1 cellular context compared by ENCODE assay signal in the genomic region with DNA sequence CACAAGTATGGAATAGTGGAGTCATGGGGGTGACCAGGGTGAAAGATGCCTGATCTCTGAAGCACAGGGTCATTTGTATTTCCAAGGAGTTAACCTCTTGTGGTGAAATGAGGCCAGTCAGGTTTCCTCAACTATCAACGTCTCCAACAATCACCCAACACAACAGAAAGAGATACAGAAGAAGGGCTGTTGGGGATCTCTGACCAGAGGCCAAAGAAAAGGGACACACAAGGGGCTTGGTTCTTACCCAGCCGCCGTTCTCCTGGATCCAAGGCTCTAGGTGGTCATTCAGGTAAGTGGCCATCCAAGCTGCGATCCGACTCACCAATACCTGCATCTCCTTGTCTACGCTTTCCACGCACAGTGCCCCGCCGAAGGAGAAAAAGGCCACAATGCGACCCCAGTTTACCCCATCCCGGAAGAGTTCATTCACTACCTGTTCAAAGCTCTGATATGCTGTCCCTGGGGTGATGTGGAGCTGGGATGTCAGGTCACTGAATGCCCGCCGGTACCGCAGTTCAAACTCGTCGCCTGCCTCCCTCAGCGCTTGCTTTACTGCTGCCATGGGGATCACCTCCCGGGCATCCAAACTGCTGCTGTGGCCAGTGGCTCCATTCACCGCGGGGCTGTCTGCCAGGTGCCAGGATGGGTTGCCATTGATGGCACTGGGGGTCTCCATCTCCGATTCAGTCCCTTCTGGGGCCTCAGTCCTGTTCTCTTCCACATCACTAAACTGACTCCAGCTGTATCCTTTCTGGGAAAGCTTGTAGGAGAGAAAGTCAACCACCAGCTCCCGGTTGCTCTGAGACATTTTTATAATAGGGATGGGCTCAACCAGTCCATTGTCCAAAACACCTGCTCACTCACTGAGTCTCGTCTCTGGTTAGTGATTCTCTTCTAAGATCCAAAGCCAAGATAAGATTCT.
TF ChIP-seq lines count a peak whose summit lies in the region.

No MANE protein-coding gene starts in this region.

TF ChIP-seq in HepG2, 621 proteins besides CTCF, POLR2A, EP300 and RAD21 (continued from another document and continues in another):
- TF ChIP-seq, protein P1, sequence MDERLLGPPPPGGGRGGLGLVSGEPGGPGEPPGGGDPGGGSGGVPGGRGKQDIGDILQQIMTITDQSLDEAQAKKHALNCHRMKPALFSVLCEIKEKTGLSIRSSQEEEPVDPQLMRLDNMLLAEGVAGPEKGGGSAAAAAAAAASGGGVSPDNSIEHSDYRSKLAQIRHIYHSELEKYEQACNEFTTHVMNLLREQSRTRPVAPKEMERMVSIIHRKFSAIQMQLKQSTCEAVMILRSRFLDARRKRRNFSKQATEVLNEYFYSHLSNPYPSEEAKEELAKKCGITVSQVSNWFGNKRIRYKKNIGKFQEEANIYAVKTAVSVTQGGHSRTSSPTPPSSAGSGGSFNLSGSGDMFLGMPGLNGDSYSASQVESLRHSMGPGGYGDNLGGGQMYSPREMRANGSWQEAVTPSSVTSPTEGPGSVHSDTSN (CRISPR knock-in tag; IDR thresholded peaks at IDR 0.05) = no peak
- TF ChIP-seq, protein P2, sequence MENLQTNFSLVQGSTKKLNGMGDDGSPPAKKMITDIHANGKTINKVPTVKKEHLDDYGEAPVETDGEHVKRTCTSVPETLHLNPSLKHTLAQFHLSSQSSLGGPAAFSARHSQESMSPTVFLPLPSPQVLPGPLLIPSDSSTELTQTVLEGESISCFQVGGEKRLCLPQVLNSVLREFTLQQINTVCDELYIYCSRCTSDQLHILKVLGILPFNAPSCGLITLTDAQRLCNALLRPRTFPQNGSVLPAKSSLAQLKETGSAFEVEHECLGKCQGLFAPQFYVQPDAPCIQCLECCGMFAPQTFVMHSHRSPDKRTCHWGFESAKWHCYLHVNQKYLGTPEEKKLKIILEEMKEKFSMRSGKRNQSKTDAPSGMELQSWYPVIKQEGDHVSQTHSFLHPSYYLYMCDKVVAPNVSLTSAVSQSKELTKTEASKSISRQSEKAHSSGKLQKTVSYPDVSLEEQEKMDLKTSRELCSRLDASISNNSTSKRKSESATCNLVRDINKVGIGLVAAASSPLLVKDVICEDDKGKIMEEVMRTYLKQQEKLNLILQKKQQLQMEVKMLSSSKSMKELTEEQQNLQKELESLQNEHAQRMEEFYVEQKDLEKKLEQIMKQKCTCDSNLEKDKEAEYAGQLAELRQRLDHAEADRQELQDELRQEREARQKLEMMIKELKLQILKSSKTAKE (CRISPR knock-in tag; IDR thresholded peaks at IDR 0.05; ENCODE audit: borderline replicate concordance) = peak; percentile 59; the same call in 1 of the 2 replicates
- TF ChIP-seq GATAD2A (CRISPR knock-in tag; IDR thresholded peaks at IDR 0.05) (no peak; the same call in 1 of the 2 replicates), ZNF225 (CRISPR knock-in tag; IDR thresholded peaks at IDR 0.05) (peak; percentile 29; the same call in 1 of the 2 replicates), ZNF333 (CRISPR knock-in tag; IDR thresholded peaks at IDR 0.05; ENCODE audit: borderline replicate concordance) (0 out of 2 replicates have a peak, but pooled peaks have one; percentile 26), AGO1 (IDR thresholded peaks at IDR 0.05; ENCODE audit: low read depth, low read length, poor library complexity, severe bottlenecking) (no peak), U2AF2 (IDR thresholded peaks at IDR 0.05; ENCODE audit: low read depth, low read length) (no peak), MXI1 (IDR thresholded peaks at IDR 0.05; ENCODE audit: borderline replicate concordance, low read depth, low read length) (no peak), HNRNPUL1 (IDR thresholded peaks at IDR 0.05; ENCODE audit: low read depth, low read length) (no peak), KDM4B (CRISPR knock-in tag; IDR thresholded peaks at IDR 0.05) (no peak; the same call in 1 of the 2 replicates), ZNF629 (CRISPR knock-in tag; conservative IDR thresholded peaks at IDR 0.05) (no peak), FOXK1 (CRISPR knock-in tag; IDR thresholded peaks at IDR 0.05; ENCODE audit: borderline replicate concordance, low read depth) (no peak; the same call in 1 of the 2 replicates), ZNF605 (CRISPR knock-in tag; IDR thresholded peaks at IDR 0.05) (peak; percentile 63; the same call in 1 of the 2 replicates), AGO2 (optimal IDR thresholded peaks at IDR 0.05; ENCODE audit: low read depth, low read length) (peak; percentile 96), ZFP36L2 (CRISPR knock-in tag; IDR thresholded peaks at IDR 0.05) (peak; percentile 20; the same call in 1 of the 2 replicates), TMF1 (CRISPR knock-in tag; IDR thresholded peaks at IDR 0.05; ENCODE audit: low read depth) (peak; percentile 56), ZMYM2 (CRISPR knock-in tag; IDR thresholded peaks at IDR 0.05) (no peak), HOXA5 (CRISPR knock-in tag; IDR thresholded peaks at IDR 0.05) (peak; percentile 80), ZNF160 (CRISPR knock-in tag; IDR thresholded peaks at IDR 0.05) (peak; percentile 63; the same call in 1 of the 2 replicates), ZMYM3 (CRISPR knock-in tag; IDR thresholded peaks at IDR 0.05) (no peak), ZSCAN20 (CRISPR knock-in tag; IDR thresholded peaks at IDR 0.05; ENCODE audit: borderline replicate concordance) (no peak), SMC3 (IDR thresholded peaks at IDR 0.05; ENCODE audit: low read length) (no peak; the same call in 1 of the 2 replicates), KLF15 (CRISPR knock-in tag; IDR thresholded peaks at IDR 0.05; ENCODE audit: borderline replicate concordance) (no peak), ZNF83 (CRISPR knock-in tag; IDR thresholded peaks at IDR 0.05; ENCODE audit: borderline replicate concordance) (no peak), KAT8 (CRISPR knock-in tag; IDR thresholded peaks at IDR 0.05) (no peak), ZNF337 (CRISPR knock-in tag; IDR thresholded peaks at IDR 0.05; ENCODE audit: borderline replicate concordance, low read depth) (no peak), ZNF816 (CRISPR knock-in tag; IDR thresholded peaks at IDR 0.05; ENCODE audit: borderline replicate concordance) (no peak), MBNL3 (CRISPR knock-in tag; conservative IDR thresholded peaks at IDR 0.05) (no peak), ZEB1 (IDR thresholded peaks at IDR 0.05; ENCODE audit: insufficient replicate concordance, low read depth) (peak; percentile 41), ZNF775 (CRISPR knock-in tag; IDR thresholded peaks at IDR 0.05; ENCODE audit: borderline replicate concordance) (no peak), FOSL2 (CRISPR knock-in tag; IDR thresholded peaks at IDR 0.05) (0 out of 2 replicates have a peak, but pooled peaks have one; percentile 3), REPIN1 (CRISPR knock-in tag; IDR thresholded peaks at IDR 0.05; ENCODE audit: borderline replicate concordance, low read depth) (no peak)
- TF ChIP-seq, protein P3, sequence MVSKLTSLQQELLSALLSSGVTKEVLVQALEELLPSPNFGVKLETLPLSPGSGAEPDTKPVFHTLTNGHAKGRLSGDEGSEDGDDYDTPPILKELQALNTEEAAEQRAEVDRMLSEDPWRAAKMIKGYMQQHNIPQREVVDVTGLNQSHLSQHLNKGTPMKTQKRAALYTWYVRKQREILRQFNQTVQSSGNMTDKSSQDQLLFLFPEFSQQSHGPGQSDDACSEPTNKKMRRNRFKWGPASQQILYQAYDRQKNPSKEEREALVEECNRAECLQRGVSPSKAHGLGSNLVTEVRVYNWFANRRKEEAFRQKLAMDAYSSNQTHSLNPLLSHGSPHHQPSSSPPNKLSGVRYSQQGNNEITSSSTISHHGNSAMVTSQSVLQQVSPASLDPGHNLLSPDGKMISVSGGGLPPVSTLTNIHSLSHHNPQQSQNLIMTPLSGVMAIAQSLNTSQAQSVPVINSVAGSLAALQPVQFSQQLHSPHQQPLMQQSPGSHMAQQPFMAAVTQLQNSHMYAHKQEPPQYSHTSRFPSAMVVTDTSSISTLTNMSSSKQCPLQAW (CRISPR knock-in tag; IDR thresholded peaks at IDR 0.05) = no peak
- TF ChIP-seq, protein P4, sequence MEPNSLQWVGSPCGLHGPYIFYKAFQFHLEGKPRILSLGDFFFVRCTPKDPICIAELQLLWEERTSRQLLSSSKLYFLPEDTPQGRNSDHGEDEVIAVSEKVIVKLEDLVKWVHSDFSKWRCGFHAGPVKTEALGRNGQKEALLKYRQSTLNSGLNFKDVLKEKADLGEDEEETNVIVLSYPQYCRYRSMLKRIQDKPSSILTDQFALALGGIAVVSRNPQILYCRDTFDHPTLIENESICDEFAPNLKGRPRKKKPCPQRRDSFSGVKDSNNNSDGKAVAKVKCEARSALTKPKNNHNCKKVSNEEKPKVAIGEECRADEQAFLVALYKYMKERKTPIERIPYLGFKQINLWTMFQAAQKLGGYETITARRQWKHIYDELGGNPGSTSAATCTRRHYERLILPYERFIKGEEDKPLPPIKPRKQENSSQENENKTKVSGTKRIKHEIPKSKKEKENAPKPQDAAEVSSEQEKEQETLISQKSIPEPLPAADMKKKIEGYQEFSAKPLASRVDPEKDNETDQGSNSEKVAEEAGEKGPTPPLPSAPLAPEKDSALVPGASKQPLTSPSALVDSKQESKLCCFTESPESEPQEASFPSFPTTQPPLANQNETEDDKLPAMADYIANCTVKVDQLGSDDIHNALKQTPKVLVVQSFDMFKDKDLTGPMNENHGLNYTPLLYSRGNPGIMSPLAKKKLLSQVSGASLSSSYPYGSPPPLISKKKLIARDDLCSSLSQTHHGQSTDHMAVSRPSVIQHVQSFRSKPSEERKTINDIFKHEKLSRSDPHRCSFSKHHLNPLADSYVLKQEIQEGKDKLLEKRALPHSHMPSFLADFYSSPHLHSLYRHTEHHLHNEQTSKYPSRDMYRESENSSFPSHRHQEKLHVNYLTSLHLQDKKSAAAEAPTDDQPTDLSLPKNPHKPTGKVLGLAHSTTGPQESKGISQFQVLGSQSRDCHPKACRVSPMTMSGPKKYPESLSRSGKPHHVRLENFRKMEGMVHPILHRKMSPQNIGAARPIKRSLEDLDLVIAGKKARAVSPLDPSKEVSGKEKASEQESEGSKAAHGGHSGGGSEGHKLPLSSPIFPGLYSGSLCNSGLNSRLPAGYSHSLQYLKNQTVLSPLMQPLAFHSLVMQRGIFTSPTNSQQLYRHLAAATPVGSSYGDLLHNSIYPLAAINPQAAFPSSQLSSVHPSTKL (CRISPR knock-in tag; IDR thresholded peaks at IDR 0.05) = no peak
- TF ChIP-seq, protein P5, sequence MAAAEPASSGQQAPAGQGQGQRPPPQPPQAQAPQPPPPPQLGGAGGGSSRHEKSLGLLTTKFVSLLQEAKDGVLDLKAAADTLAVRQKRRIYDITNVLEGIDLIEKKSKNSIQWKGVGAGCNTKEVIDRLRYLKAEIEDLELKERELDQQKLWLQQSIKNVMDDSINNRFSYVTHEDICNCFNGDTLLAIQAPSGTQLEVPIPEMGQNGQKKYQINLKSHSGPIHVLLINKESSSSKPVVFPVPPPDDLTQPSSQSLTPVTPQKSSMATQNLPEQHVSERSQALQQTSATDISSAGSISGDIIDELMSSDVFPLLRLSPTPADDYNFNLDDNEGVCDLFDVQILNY (CRISPR knock-in tag; conservative IDR thresholded peaks at IDR 0.05) = no peak
- TF ChIP-seq, protein P6, sequence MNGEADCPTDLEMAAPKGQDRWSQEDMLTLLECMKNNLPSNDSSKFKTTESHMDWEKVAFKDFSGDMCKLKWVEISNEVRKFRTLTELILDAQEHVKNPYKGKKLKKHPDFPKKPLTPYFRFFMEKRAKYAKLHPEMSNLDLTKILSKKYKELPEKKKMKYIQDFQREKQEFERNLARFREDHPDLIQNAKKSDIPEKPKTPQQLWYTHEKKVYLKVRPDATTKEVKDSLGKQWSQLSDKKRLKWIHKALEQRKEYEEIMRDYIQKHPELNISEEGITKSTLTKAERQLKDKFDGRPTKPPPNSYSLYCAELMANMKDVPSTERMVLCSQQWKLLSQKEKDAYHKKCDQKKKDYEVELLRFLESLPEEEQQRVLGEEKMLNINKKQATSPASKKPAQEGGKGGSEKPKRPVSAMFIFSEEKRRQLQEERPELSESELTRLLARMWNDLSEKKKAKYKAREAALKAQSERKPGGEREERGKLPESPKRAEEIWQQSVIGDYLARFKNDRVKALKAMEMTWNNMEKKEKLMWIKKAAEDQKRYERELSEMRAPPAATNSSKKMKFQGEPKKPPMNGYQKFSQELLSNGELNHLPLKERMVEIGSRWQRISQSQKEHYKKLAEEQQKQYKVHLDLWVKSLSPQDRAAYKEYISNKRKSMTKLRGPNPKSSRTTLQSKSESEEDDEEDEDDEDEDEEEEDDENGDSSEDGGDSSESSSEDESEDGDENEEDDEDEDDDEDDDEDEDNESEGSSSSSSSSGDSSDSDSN (CRISPR knock-in tag; IDR thresholded peaks at IDR 0.05) = peak; percentile 78
- TF ChIP-seq, protein P7, sequence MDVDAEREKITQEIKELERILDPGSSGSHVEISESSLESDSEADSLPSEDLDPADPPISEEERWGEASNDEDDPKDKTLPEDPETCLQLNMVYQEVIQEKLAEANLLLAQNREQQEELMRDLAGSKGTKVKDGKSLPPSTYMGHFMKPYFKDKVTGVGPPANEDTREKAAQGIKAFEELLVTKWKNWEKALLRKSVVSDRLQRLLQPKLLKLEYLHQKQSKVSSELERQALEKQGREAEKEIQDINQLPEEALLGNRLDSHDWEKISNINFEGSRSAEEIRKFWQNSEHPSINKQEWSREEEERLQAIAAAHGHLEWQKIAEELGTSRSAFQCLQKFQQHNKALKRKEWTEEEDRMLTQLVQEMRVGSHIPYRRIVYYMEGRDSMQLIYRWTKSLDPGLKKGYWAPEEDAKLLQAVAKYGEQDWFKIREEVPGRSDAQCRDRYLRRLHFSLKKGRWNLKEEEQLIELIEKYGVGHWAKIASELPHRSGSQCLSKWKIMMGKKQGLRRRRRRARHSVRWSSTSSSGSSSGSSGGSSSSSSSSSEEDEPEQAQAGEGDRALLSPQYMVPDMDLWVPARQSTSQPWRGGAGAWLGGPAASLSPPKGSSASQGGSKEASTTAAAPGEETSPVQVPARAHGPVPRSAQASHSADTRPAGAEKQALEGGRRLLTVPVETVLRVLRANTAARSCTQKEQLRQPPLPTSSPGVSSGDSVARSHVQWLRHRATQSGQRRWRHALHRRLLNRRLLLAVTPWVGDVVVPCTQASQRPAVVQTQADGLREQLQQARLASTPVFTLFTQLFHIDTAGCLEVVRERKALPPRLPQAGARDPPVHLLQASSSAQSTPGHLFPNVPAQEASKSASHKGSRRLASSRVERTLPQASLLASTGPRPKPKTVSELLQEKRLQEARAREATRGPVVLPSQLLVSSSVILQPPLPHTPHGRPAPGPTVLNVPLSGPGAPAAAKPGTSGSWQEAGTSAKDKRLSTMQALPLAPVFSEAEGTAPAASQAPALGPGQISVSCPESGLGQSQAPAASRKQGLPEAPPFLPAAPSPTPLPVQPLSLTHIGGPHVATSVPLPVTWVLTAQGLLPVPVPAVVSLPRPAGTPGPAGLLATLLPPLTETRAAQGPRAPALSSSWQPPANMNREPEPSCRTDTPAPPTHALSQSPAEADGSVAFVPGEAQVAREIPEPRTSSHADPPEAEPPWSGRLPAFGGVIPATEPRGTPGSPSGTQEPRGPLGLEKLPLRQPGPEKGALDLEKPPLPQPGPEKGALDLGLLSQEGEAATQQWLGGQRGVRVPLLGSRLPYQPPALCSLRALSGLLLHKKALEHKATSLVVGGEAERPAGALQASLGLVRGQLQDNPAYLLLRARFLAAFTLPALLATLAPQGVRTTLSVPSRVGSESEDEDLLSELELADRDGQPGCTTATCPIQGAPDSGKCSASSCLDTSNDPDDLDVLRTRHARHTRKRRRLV (CRISPR knock-in tag; IDR thresholded peaks at IDR 0.05) = no peak
